Comparison of ENCODE assay signal across 9 cellular contexts in genomic region chr13:19845758-19846157, GRCh38.
A peak's percentile ranks its signal among the peaks of the same experiment; 100 is the strongest.
DNase-seq lines count a peak whose midpoint lies in the region; ATAC-seq lines count a peak whose summit lies in the region.
"Had no signal": no experiment of that assay in that cellular context is flagged by ENCODE, and none has a peak within 500 bp of the region (broad histone marks: within the 10 kb centered on the region; RNA-seq: fewer than 3 reads in every experiment).

No MANE protein-coding gene starts in this region.

- peak; percentile 31 for DNase-seq in activated CD4-positive, alpha-beta T cell treated with anti-CD3 and anti-CD28 coated beads for 48 hours
- DNase-seq in activated CD4-positive, alpha-beta T cell treated with anti-CD3 and anti-CD28 coated beads, Interleukin-2, amount 50 U/mL, for 4 hours: no peak
- peak; percentile 91 for DNase-seq in RKO (ENCODE audit: low spot score)
- peak; percentile 93 for DNase-seq in fibroblast of the conjunctiva (ENCODE audit: low read depth)
- no peak for DNase-seq in stimulated activated naive B cell treated with anti-CD40 and anti-IgM and Interleukin-4, amounts not matched to agents 10 μg/mL and 1 μg/mL and 100 μg/mL, for 72 hours
- DNase-seq in Ammon's horn (ENCODE audit: low spot score): no peak
- DNase-seq in NCI-H510A treated with DMSO at 0.1 percent for 48 hours (lab: John Stamatoyannopoulos, UW): no peak
- DNase-seq: DND-41 had no signal

- no peaks in the 10 kb centered on the region for H3K9me3 Mint-ChIP-seq in stimulated activated naive B cell treated with anti-CD40 and anti-IgM and Interleukin-4, amounts not matched to agents 10 μg/mL and 1 μg/mL and 100 μg/mL, for 72 hours

- peak overlapping the region; percentile 9 for H3K27ac Mint-ChIP-seq in stimulated activated naive B cell treated with anti-CD40 and anti-IgM and Interleukin-4, amounts not matched to agents 10 μg/mL and 1 μg/mL and 100 μg/mL, for 72 hours

- H3K36me3 Mint-ChIP-seq in stimulated activated naive B cell treated with anti-CD40 and anti-IgM and Interleukin-4, amounts not matched to agents 10 μg/mL and 1 μg/mL and 100 μg/mL, for 72 hours: peaks cover 11 to 18% of the 10 kb centered on the region in 2 donors

- H3K4me3 Mint-ChIP-seq in stimulated activated naive B cell treated with anti-CD40 and anti-IgM and Interleukin-4, amounts not matched to agents 10 μg/mL and 1 μg/mL and 100 μg/mL, for 72 hours: no peak overlapping the region

- H3K27me3 Mint-ChIP-seq in stimulated activated naive B cell treated with anti-CD40 and anti-IgM and Interleukin-4, amounts not matched to agents 10 μg/mL and 1 μg/mL and 100 μg/mL, for 72 hours: no peaks in the 10 kb centered on the region

- H3K4me1 Mint-ChIP-seq in stimulated activated naive B cell treated with anti-CD40 and anti-IgM and Interleukin-4, amounts not matched to agents 10 μg/mL and 1 μg/mL and 100 μg/mL, for 72 hours: peaks cover 5 to 6% of the 10 kb centered on the region in 2 donors

- no peak for ATAC-seq in stimulated activated naive B cell treated with anti-CD40 and anti-IgM and Interleukin-4, amounts not matched to agents 10 μg/mL and 1 μg/mL and 100 μg/mL, for 72 hours (replicated peaks)
- no peak for ATAC-seq in HG02763 (IDR thresholded peaks at IDR 0.05; ENCODE audit: unreplicated experiment)

Comparison
In these comparisons a context has a peak if more than half of its experiments do, and no peak if none do; other contexts are left out.
1. DNase-seq: peak in activated CD4-positive, alpha-beta T cell treated with anti-CD3 and anti-CD28 coated beads for 48 hours (single experiment), RKO (single experiment) and fibroblast of the conjunctiva (single experiment); none in activated CD4-positive, alpha-beta T cell treated with anti-CD3 and anti-CD28 coated beads, Interleukin-2, amount 50 U/mL, for 4 hours (0 of 2), stimulated activated naive B cell treated with anti-CD40 and anti-IgM and Interleukin-4, amounts not matched to agents 10 μg/mL and 1 μg/mL and 100 μg/mL, for 72 hours (single experiment), Ammon's horn (single experiment) and NCI-H510A treated with DMSO at 0.1 percent for 48 hours (single experiment).